In genomic region chr13:100398360-100398759, GRCh38 we compare ENCODE assay signal across 3 cellular contexts.
A peak's percentile ranks its signal among the peaks of the same experiment; 100 is the strongest.
TF ChIP-seq lines count a peak whose summit lies in the region.

No MANE protein-coding gene starts in this region.

TF ChIP-seq in Ishikawa, 13 proteins besides CTCF, POLR2A, EP300 and RAD21 (continued from another document):
- 0 out of 2 replicates have a peak, but pooled peaks have one; percentile 9 for TF ChIP-seq CEBPB (IDR thresholded peaks at IDR 0.05)
- TF ChIP-seq FOXM1 (IDR thresholded peaks at IDR 0.05; ENCODE audit: borderline replicate concordance, low read depth), result peak; percentile 91
- TF ChIP-seq, protein P1, sequence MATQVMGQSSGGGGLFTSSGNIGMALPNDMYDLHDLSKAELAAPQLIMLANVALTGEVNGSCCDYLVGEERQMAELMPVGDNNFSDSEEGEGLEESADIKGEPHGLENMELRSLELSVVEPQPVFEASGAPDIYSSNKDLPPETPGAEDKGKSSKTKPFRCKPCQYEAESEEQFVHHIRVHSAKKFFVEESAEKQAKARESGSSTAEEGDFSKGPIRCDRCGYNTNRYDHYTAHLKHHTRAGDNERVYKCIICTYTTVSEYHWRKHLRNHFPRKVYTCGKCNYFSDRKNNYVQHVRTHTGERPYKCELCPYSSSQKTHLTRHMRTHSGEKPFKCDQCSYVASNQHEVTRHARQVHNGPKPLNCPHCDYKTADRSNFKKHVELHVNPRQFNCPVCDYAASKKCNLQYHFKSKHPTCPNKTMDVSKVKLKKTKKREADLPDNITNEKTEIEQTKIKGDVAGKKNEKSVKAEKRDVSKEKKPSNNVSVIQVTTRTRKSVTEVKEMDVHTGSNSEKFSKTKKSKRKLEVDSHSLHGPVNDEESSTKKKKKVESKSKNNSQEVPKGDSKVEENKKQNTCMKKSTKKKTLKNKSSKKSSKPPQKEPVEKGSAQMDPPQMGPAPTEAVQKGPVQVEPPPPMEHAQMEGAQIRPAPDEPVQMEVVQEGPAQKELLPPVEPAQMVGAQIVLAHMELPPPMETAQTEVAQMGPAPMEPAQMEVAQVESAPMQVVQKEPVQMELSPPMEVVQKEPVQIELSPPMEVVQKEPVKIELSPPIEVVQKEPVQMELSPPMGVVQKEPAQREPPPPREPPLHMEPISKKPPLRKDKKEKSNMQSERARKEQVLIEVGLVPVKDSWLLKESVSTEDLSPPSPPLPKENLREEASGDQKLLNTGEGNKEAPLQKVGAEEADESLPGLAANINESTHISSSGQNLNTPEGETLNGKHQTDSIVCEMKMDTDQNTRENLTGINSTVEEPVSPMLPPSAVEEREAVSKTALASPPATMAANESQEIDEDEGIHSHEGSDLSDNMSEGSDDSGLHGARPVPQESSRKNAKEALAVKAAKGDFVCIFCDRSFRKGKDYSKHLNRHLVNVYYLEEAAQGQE (IDR thresholded peaks at IDR 0.05; ENCODE audit: low read depth), result no peak
- TF ChIP-seq CREB1 (IDR thresholded peaks at IDR 0.05; ENCODE audit: low read depth), result no peak
- TF ChIP-seq EGR1 (IDR thresholded peaks at IDR 0.05), result no peak
- TF ChIP-seq ZBTB7A (IDR thresholded peaks at IDR 0.05; ENCODE audit: low read depth), result no peak

TF ChIP-seq in neural cell, 6 proteins besides CTCF, POLR2A, EP300 and RAD21 (continued from another document):
- TF ChIP-seq, protein P1 (IDR thresholded peaks at IDR 0.05; ENCODE audit: borderline replicate concordance), result no peak
- TF ChIP-seq POLR2AphosphoS5 (IDR thresholded peaks at IDR 0.05), result peak; percentile 24

TF ChIP-seq in HepG2, 621 proteins besides CTCF, POLR2A, EP300 and RAD21 (continued from another document):
- TF ChIP-seq ZNF609 (CRISPR knock-in tag; IDR thresholded peaks at IDR 0.05; ENCODE audit: borderline replicate concordance), result no peak
- TF ChIP-seq ZBTB44 (CRISPR knock-in tag; IDR thresholded peaks at IDR 0.05), result no peak
- TF ChIP-seq, protein P2, sequence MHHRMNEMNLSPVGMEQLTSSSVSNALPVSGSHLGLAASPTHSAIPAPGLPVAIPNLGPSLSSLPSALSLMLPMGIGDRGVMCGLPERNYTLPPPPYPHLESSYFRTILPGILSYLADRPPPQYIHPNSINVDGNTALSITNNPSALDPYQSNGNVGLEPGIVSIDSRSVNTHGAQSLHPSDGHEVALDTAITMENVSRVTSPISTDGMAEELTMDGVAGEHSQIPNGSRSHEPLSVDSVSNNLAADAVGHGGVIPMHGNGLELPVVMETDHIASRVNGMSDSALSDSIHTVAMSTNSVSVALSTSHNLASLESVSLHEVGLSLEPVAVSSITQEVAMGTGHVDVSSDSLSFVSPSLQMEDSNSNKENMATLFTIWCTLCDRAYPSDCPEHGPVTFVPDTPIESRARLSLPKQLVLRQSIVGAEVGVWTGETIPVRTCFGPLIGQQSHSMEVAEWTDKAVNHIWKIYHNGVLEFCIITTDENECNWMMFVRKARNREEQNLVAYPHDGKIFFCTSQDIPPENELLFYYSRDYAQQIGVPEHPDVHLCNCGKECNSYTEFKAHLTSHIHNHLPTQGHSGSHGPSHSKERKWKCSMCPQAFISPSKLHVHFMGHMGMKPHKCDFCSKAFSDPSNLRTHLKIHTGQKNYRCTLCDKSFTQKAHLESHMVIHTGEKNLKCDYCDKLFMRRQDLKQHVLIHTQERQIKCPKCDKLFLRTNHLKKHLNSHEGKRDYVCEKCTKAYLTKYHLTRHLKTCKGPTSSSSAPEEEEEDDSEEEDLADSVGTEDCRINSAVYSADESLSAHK (CRISPR knock-in tag; IDR thresholded peaks at IDR 0.05; ENCODE audit: borderline replicate concordance), result no peak
- no peak for TF ChIP-seq CBFB (CRISPR knock-in tag; IDR thresholded peaks at IDR 0.05)
- no peak for TF ChIP-seq DRAP1 (CRISPR knock-in tag; IDR thresholded peaks at IDR 0.05)
- no peak for TF ChIP-seq SPEN (CRISPR knock-in tag; IDR thresholded peaks at IDR 0.05; ENCODE audit: low read depth)
- TF ChIP-seq ZNF446 (CRISPR knock-in tag; IDR thresholded peaks at IDR 0.05), result no peak
- no peak for TF ChIP-seq ZNF83 (CRISPR knock-in tag; IDR thresholded peaks at IDR 0.05; ENCODE audit: borderline replicate concordance)
- no peak for TF ChIP-seq U2AF1 (optimal IDR thresholded peaks at IDR 0.05; ENCODE audit: low read depth, low read length)
- no peak for TF ChIP-seq ZNF589 (CRISPR knock-in tag; conservative IDR thresholded peaks at IDR 0.05)
- no peak for TF ChIP-seq ZKSCAN8 (CRISPR knock-in tag; IDR thresholded peaks at IDR 0.05; ENCODE audit: borderline replicate concordance)
- no peak for TF ChIP-seq ZNF607 (CRISPR knock-in tag; IDR thresholded peaks at IDR 0.05; ENCODE audit: borderline replicate concordance)
- no peak for TF ChIP-seq PTBP1 (IDR thresholded peaks at IDR 0.05; ENCODE audit: low read depth, low read length, poor library complexity, severe bottlenecking)
- no peak for TF ChIP-seq PRMT3 (CRISPR knock-in tag; IDR thresholded peaks at IDR 0.05; ENCODE audit: borderline replicate concordance, low read depth)
